Comparison of ENCODE assay signal across 8 cellular contexts in the genomic region with DNA sequence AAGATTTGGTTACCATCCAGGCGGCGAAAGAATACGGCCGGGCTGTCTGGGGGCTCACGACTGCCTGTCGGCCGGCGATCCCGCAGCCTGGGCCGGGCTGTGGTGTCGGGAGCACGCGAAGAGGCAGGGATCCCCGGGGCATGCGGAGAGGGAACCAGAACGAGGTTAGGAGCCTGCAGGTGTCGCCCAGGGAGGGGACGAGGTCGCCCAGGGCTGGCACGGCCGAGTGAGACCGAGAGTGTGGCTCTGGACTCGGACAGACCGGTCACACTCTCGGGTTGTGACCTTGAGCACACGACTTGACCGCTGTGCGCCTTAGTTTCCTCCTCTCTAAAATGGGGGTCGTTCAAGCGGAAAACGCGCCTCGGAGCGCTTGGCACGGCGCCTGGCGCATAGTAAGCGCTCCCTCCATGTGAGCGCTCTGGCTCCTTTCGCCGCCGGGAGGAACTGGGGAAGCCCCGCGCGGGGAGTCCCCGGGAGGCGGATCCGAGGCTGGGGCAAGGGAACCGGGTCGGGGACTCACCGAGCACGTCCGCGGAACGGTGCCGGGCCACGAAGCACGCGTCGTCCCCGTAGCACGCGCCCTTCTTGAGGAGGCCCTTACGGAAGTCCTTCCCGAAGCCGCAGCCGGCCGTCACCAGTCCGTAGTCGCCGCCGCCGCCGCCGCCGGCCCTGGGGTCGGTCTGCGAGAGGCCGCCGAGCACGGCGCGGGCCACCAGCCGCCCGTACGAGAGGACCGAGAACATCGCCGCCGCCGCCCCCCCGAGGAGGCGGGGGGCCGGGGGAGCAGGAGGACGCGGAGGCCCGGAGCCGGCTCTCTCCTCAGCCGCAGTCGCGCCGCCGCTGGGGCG. TPM values are rescaled to one million over a fixed set of nuclear protein-coding genes. Genes with fewer than 3 reads are reported as not detected.
DNase-seq lines count a peak whose midpoint lies in the region; ATAC-seq, FAIRE-seq and TF ChIP-seq lines count a peak whose summit lies in the region.

No MANE protein-coding gene starts in this region.

- H3K4me1 ChIP-seq in HUES48 (ENCODE audit: control insufficient read depth, insufficient read depth, low read length): peaks cover 26% of the 10 kb centered on the region
- peaks cover 13 to 37% of the 10 kb centered on the region in 2 donors for H3K4me1 ChIP-seq in kidney (ENCODE audit: control insufficient read depth in 1 of 2, insufficient read depth in 1 of 2, low read depth in 1 of 2, low read length in 2 of 2)

- TF ChIP-seq CTCF in WERI-Rb-1 (IDR thresholded peaks at IDR 0.05; ENCODE audit: low read depth, low read length) (no peak), cardiac fibroblast (IDR thresholded peaks at IDR 0.05; ENCODE audit: low read depth, low read length) (no peak), kidney (IDR thresholded peaks at IDR 0.05; ENCODE audit: borderline replicate concordance, extremely low read depth, insufficient read depth) (no peak)

- H3K9me3 ChIP-seq in HUES48 (ENCODE audit: control insufficient read depth, insufficient read depth, low read length) (no peaks in the 10 kb centered on the region), WERI-Rb-1 (ENCODE audit: severe bottlenecking) (no peaks in the 10 kb centered on the region), kidney (ENCODE audit: control insufficient read depth in 1 of 2, low read length in 2 of 2) (no peaks in the 10 kb centered on the region)

- intact Hi-C loops in kidney (cut with DNase I): no loop called here

- no peak for FAIRE-seq in kidney (lab: Jason Lieb, UNC)

- no peaks in the 10 kb centered on the region for H3K27me3 ChIP-seq in HUES48 (ENCODE audit: control insufficient read depth, insufficient read depth, low read length)
- no peaks in the 10 kb centered on the region for H3K27me3 ChIP-seq in WERI-Rb-1 (ENCODE audit: insufficient read depth, low read depth, severe bottlenecking)

- H3K27ac ChIP-seq in HUES48 (ENCODE audit: low read depth, low read length) (peak overlapping the region; percentile 44), WERI-Rb-1 (peak overlapping the region; percentile 59), kidney (ENCODE audit: low read depth in 2 of 2, low read length in 2 of 2) (peak overlapping the region; percentile 94)

- H3K36me3 ChIP-seq in HUES48 (ENCODE audit: control insufficient read depth, insufficient read depth, low read length) (no peaks in the 10 kb centered on the region), WERI-Rb-1 (no peaks in the 10 kb centered on the region; the same call in 1 of the 2 replicates), kidney (ENCODE audit: control insufficient read depth in 1 of 2, insufficient read depth in 2 of 2, low read length in 2 of 2) (no peaks in the 10 kb centered on the region)

- DNase-seq in EH (ENCODE audit: low read depth): peak; percentile 57
- DNase-seq in WERI-Rb-1: peak; percentile 36
- peak; percentile 46 to 60 for DNase-seq in cardiac fibroblast (ENCODE audit: low read depth in 2 of 2)
- peak; percentile 94 for DNase-seq in kidney
- DNase-seq in stimulated activated CD4-positive, alpha-beta T cell treated with anti-CD3 and anti-CD28 coated beads, Interleukin-15, amount 100 ng/mL, for 1 hour (ENCODE audit: low read depth in 1 of 2, low spot score in 1 of 2): peak; percentile 63 to 74
- no peak for DNase-seq in kidney glomerular epithelial cell (lab: John Stamatoyannopoulos, UW)

- H3K4me3 ChIP-seq in HUES48 (ENCODE audit: low read depth, low read length): peak overlapping the region; percentile 84
- peak overlapping the region; percentile 78 for H3K4me3 ChIP-seq in WERI-Rb-1 (ENCODE audit: low read depth, low read length)
- peak overlapping the region; percentile 75 to 90 for H3K4me3 ChIP-seq in cardiac fibroblast (replicated peaks in 1 of 2; ENCODE audit: low read depth in 2 of 2, low read length in 2 of 2)
- H3K4me3 ChIP-seq in kidney (ENCODE audit: low read length in 2 of 2): peak overlapping the region; percentile 77 to 79

- peak; percentile 47 for ATAC-seq in GM21360 (IDR thresholded peaks at IDR 0.05; ENCODE audit: unreplicated experiment)

- H3K9ac ChIP-seq in HUES48 (ENCODE audit: low read depth, low read length) (peak overlapping the region; percentile 57), kidney (ENCODE audit: low read length in 2 of 2) (peak overlapping the region; percentile 87 to 95)

RNA-seq across cellular contexts. Expression of gene PPTC7, which starts 0.6 kb away (rescaled TPM):
- total RNA-seq in kidney: 27.9 TPM
- polyA plus RNA-seq in kidney (ENCODE audit: insufficient read depth, low read depth, low replicate concordance): 10.0 TPM

RNA-seq across cellular contexts. Expression of gene TCTN1, which starts 31.4 kb away (rescaled TPM):
- total RNA-seq in kidney: 76.9 TPM
- polyA plus RNA-seq in kidney (ENCODE audit: insufficient read depth, low read depth, low replicate concordance): 71.2 TPM

Comparison
In these comparisons a context has a peak if more than half of its experiments do, and no peak if none do; other contexts are left out.
1. H3K27ac ChIP-seq: peak in every context shown above with its lines; median percentile 94 in kidney; 59 in WERI-Rb-1; 44 in HUES48.